In the genomic region with DNA sequence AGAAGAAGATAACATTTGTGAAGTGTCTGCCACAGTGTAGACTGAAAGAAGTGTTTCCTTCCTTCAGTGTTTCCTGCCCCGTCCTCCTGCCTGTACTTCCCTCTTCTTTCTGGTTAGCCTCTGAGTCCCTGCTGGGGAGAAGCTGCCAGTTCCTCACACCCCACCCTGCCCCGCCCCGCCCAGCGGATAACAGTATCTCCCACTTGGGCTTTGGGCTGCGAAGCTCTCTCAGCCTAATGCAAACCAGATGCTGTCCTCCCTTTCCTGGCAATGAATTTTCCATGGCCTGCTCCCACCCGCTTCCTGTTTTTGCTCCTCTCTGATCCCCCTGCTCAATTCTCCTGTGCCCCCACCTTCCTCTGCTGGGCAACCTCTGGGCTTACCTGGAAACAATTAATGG, we compare ENCODE assay signal across 10 cellular contexts. TPM values are rescaled to one million over a fixed set of nuclear protein-coding genes. Genes with fewer than 3 reads are reported as not detected.
DNase-seq lines count a peak whose midpoint lies in the region; ATAC-seq and TF ChIP-seq lines count a peak whose summit lies in the region.
"Had no signal": no experiment of that assay in that cellular context is flagged by ENCODE, and none has a peak within 500 bp of the region (broad histone marks: within the 10 kb centered on the region; RNA-seq: fewer than 3 reads in every experiment).

No MANE protein-coding gene starts in this region.

- H3K27me3 ChIP-seq in BLaER1 (peaks cover 29% of the 10 kb centered on the region), SJSA1 (replicated peaks) (no peaks in the 10 kb centered on the region)

- H3K27ac Mint-ChIP-seq in osteocyte (ENCODE audit: unreplicated experiment) = peak overlapping the region; percentile 99

- no peak for ATAC-seq in HG03442 (IDR thresholded peaks at IDR 0.05; ENCODE audit: unreplicated experiment)
- no peak for ATAC-seq in GM21576 (IDR thresholded peaks at IDR 0.05; ENCODE audit: unreplicated experiment)

- H3K4me3 Mint-ChIP-seq in osteocyte (ENCODE audit: unreplicated experiment) = no peak overlapping the region

- no peak overlapping the region for H3K27ac ChIP-seq in BLaER1
- no peak overlapping the region for H3K27ac ChIP-seq in SJSA1
- H3K27ac ChIP-seq: RWPE1 had no signal

- no peaks in the 10 kb centered on the region for H3K36me3 ChIP-seq in BLaER1
- no peaks in the 10 kb centered on the region for H3K36me3 ChIP-seq in SJSA1

- DNase-seq in SJSA1 (ENCODE audit: low read depth in 1 of 2, low spot score in 2 of 2) = peak; percentile 58 to 81
- peak; percentile 87 for DNase-seq in fibroblast of villous mesenchyme (ENCODE audit: low read depth)
- DNase-seq in osteocyte (ENCODE audit: extremely low spot score, unreplicated experiment) = peak; percentile 87
- DNase-seq in dermis blood vessel endothelial cell = no peak
- no peak for DNase-seq in NCI-H187 treated with DMSO at 0.1 percent for 48 hours (lab: John Stamatoyannopoulos, UW)
- DNase-seq: DND-41 had no signal

- H3K36me3 Mint-ChIP-seq in osteocyte (ENCODE audit: unreplicated experiment) = no peaks in the 10 kb centered on the region

- H3K4me2 ChIP-seq in BLaER1 = peak overlapping the region; percentile 63

- no peaks in the 10 kb centered on the region for H3K27me3 Mint-ChIP-seq in osteocyte (ENCODE audit: unreplicated experiment)

- no peak overlapping the region for H3K4me3 ChIP-seq in BLaER1
- no peak overlapping the region for H3K4me3 ChIP-seq in SJSA1
- no peak overlapping the region for H3K4me3 ChIP-seq in fibroblast of villous mesenchyme (ENCODE audit: low read depth, low read length)

- no peak overlapping the region for H3K9ac ChIP-seq in BLaER1

- TF ChIP-seq CTCF in fibroblast of villous mesenchyme (IDR thresholded peaks at IDR 0.05; ENCODE audit: insufficient read depth, low read depth, low read length) = no peak
- TF ChIP-seq CTCF in osteocyte (IDR thresholded peaks at IDR 0.05) = no peak

- H3K9me3 ChIP-seq in BLaER1 = no peaks in the 10 kb centered on the region
- H3K9me3 ChIP-seq in SJSA1 (replicated peaks) = no peaks in the 10 kb centered on the region; the same call in 1 of the 2 replicates

- H3K4me1 Mint-ChIP-seq in osteocyte (ENCODE audit: unreplicated experiment) = peaks cover 78% of the 10 kb centered on the region

- H3K4me1 ChIP-seq in BLaER1 (peaks cover 44% of the 10 kb centered on the region), SJSA1 (replicated peaks) (peaks cover 40% of the 10 kb centered on the region)

- H4K20me1 ChIP-seq in BLaER1 = no peaks in the 10 kb centered on the region

- H3K9me3 Mint-ChIP-seq in osteocyte (ENCODE audit: unreplicated experiment) = no peaks in the 10 kb centered on the region

RNA-seq across cellular contexts. Expression of gene RAB3IL1, which starts 5.2 kb away (rescaled TPM):
- total RNA-seq in SJSA1 (2014; rRNA removed; shearing (Covaris generic)) = 1.8 and 3.0 TPM in 2 replicates
- 6.9 and 10.6 TPM in 2 replicates for total RNA-seq in fibroblast of villous mesenchyme
- 44.2 and 49.2 TPM in 2 replicates for total RNA-seq in osteocyte
- total RNA-seq in dermis blood vessel endothelial cell = 9.0 and 9.9 TPM in 2 replicates

RNA-seq across cellular contexts. Expression of gene BEST1, which starts 27.6 kb away (rescaled TPM):
- 0.74 TPM in 1 of 2 replicates, not detected in the other for total RNA-seq in SJSA1 (2014; rRNA removed; shearing (Covaris generic))
- total RNA-seq in fibroblast of villous mesenchyme (3.0 and 3.2 TPM in 2 replicates), osteocyte (0.81 and 2.0 TPM in 2 replicates), dermis blood vessel endothelial cell (0.05 TPM in 1 of 2 replicates, not detected in the other)

RNA-seq across cellular contexts. Expression of gene FADS3, which starts 31.2 kb away (rescaled TPM):
- 139 and 161 TPM in 2 replicates for total RNA-seq in SJSA1 (2014; rRNA removed; shearing (Covaris generic))
- total RNA-seq in fibroblast of villous mesenchyme (94.7 and 126 TPM in 2 replicates), osteocyte (117 and 118 TPM in 2 replicates), dermis blood vessel endothelial cell (128 and 242 TPM in 2 replicates)

RNA-seq across cellular contexts. Expression of gene FTH1, which starts 44.9 kb away (rescaled TPM):
- total RNA-seq in SJSA1 (2014; rRNA removed; shearing (Covaris generic)) = 603 and 707 TPM in 2 replicates
- 453 and 708 TPM in 2 replicates for total RNA-seq in fibroblast of villous mesenchyme
- 2,993 and 3,020 TPM in 2 replicates for total RNA-seq in osteocyte
- 742 and 1,944 TPM in 2 replicates for total RNA-seq in dermis blood vessel endothelial cell

Comparison
In these comparisons a context has a peak if more than half of its experiments do, and no peak if none do; other contexts are left out.
1. DNase-seq: peak in SJSA1 (2 of 2), fibroblast of villous mesenchyme (single experiment) and osteocyte (single experiment); none in dermis blood vessel endothelial cell (single experiment) and NCI-H187 treated with DMSO at 0.1 percent for 48 hours (single experiment).